Comparison of ENCODE assay signal across 2 cellular contexts in the genomic region with DNA sequence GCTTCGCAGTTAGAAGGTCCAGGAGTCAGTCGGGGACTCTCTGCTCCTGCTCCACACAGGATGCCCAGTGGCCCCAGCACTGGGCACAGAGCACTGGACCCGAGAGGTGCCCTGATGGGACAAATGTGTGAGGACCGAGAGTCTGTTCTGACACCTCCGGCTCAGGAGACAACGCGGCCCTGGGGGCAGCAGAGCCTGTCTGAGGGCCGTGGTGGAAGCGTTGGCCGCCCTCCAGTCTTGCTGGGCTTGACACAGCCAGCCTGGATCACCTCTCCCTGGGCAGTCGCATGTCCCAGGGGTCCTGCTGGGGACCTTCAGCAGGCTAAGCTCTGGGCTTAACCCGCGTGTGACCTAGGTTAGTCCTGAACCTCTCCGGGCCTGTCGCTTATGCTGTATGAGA.
TF ChIP-seq lines count a peak whose summit lies in the region.

No MANE protein-coding gene starts in this region.

TF ChIP-seq in HepG2, 621 proteins besides CTCF, POLR2A, EP300 and RAD21:
- TF ChIP-seq HOXA9 (CRISPR knock-in tag; IDR thresholded peaks at IDR 0.05; ENCODE audit: borderline replicate concordance): no peak
- TF ChIP-seq, protein P1, sequence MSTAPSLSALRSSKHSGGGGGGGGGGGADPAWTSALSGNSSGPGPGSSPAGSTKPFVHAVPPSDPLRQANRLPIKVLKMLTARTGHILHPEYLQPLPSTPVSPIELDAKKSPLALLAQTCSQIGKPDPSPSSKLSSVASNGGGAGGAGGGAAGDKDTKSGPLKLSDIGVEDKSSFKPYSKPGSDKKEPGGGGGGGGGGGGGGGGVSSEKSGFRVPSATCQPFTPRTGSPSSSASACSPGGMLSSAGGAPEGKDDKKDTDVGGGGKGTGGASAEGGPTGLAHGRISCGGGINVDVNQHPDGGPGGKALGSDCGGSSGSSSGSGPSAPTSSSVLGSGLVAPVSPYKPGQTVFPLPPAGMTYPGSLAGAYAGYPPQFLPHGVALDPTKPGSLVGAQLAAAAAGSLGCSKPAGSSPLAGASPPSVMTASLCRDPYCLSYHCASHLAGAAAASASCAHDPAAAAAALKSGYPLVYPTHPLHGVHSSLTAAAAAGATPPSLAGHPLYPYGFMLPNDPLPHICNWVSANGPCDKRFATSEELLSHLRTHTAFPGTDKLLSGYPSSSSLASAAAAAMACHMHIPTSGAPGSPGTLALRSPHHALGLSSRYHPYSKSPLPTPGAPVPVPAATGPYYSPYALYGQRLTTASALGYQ (CRISPR knock-in tag; IDR thresholded peaks at IDR 0.05): 0 out of 2 replicates have a peak, but pooled peaks have one; percentile 14

TF ChIP-seq in H1, 55 proteins besides CTCF, POLR2A, EP300 and RAD21:
- TF ChIP-seq SAP30 (IDR thresholded peaks at IDR 0.05; ENCODE audit: insufficient read depth, insufficient replicate concordance, low read length): no peak
- no peak for TF ChIP-seq TAF7 (optimal IDR thresholded peaks at IDR 0.05; ENCODE audit: borderline replicate concordance, low read depth, low read length)
- no peak for TF ChIP-seq RBBP5 (IDR thresholded peaks at IDR 0.05; ENCODE audit: borderline replicate concordance, low read depth, low read length)
- no peak for TF ChIP-seq SIX5 (IDR thresholded peaks at IDR 0.05; ENCODE audit: low read depth, low read length)
- no peak for TF ChIP-seq EZH2 (IDR thresholded peaks at IDR 0.05; ENCODE audit: low read depth, low read length, severe bottlenecking)
- TF ChIP-seq CHD2 (IDR thresholded peaks at IDR 0.05; ENCODE audit: low read length): no peak
- TF ChIP-seq, protein P2, sequence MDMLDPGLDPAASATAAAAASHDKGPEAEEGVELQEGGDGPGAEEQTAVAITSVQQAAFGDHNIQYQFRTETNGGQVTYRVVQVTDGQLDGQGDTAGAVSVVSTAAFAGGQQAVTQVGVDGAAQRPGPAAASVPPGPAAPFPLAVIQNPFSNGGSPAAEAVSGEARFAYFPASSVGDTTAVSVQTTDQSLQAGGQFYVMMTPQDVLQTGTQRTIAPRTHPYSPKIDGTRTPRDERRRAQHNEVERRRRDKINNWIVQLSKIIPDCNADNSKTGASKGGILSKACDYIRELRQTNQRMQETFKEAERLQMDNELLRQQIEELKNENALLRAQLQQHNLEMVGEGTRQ (IDR thresholded peaks at IDR 0.05; ENCODE audit: low read length): no peak
- TF ChIP-seq, protein P3, sequence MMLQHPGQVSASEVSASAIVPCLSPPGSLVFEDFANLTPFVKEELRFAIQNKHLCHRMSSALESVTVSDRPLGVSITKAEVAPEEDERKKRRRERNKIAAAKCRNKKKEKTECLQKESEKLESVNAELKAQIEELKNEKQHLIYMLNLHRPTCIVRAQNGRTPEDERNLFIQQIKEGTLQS (IDR thresholded peaks at IDR 0.05; ENCODE audit: insufficient read depth, low read depth, low read length): no peak
- TF ChIP-seq CREB1 (IDR thresholded peaks at IDR 0.05): no peak
- no peak for TF ChIP-seq HDAC2 (IDR thresholded peaks at IDR 0.05; ENCODE audit: borderline replicate concordance in 1 of 2, low read depth in 2 of 2, low read length in 2 of 2)
- no peak for TF ChIP-seq CBX5 (IDR thresholded peaks at IDR 0.05; ENCODE audit: low read depth, low read length)
- TF ChIP-seq NRF1 (IDR thresholded peaks at IDR 0.05; ENCODE audit: low read depth, low read length): no peak
- no peak for TF ChIP-seq KDM1A (IDR thresholded peaks at IDR 0.05; ENCODE audit: borderline replicate concordance, low read length)
- TF ChIP-seq PHF8 (conservative IDR thresholded peaks at IDR 0.05; ENCODE audit: low read depth, low read length): no peak
- TF ChIP-seq TCF12 (IDR thresholded peaks at IDR 0.05; ENCODE audit: low read depth, low read length): no peak
